28 cellular contexts compared by ENCODE assay signal in the genomic region with DNA sequence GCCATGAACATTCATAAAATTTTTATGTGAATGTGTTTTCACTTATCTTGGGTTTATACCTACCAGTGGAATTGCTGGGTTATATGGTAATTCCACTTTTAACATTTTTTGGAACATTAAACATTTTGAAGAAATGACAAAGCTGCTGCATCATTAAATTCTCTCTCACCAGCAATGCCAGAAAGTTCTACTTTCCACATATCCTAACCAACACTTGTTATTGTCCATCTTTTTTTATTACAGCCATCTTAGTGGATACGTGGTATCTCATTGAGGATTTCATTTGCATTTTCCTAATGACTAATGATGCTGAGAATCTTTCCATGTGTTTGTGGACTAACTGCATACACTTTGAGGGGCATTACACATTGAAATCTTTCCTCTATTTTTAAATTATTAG.
"Had no signal": no experiment of that assay in that cellular context is flagged by ENCODE, and none has a peak within 500 bp of the region (broad histone marks: within the 10 kb centered on the region; RNA-seq: fewer than 3 reads in every experiment).

No MANE protein-coding gene starts in this region.

- DNase-seq: stimulated activated CD4-positive, alpha-beta T cell treated with anti-CD3 and anti-CD28 coated beads, Interleukin-2, amount 100 ng/mL, for 24 hours; stimulated activated CD4-positive, alpha-beta T cell treated with anti-CD3 and anti-CD28 coated beads, Interleukin-2, amount 100 ng/mL, for 48 hours; stimulated activated CD4-positive, alpha-beta T cell treated with anti-CD3 and anti-CD28 coated beads, Interleukin-4, amount 100 ng/mL, for 1 hour; stimulated activated CD4-positive, alpha-beta T cell treated with anti-CD3 and anti-CD28 coated beads, Interleukin-4, amount 100 ng/mL, for 24 hours; stimulated activated CD4-positive, alpha-beta T cell treated with anti-CD3 and anti-CD28 coated beads, Interleukin-4, amount 100 ng/mL, for 4 hours; stimulated activated CD8-positive, alpha-beta memory T cell treated with anti-CD3 and anti-CD28 coated beads, Interleukin-4, amount 100 ng/mL, for 48 hours; stimulated activated naive B cell treated with anti-CD40 and anti-IgM and Interleukin-4, amounts not matched to agents 10 μg/mL and 1 μg/mL and 100 μg/mL, for 72 hours; stimulated activated naive CD4-positive, alpha-beta T cell; stimulated activated naive CD4-positive, alpha-beta T cell treated with Interleukin-2 at 50 U/mL for 16 hours; stimulated activated naive CD8-positive, alpha-beta T cell treated with anti-CD3 and anti-CD28 coated beads, Interleukin-15, amount 100 ng/mL, for 72 hours; stimulated activated naive CD8-positive, alpha-beta T cell treated with anti-CD3 and anti-CD28 coated beads, Interleukin-15, Interleukin-2, amounts not matched to agents 100 U/mL and 50 U/mL, for 24 hours; stomach; substantia nigra; testis; thyroid gland; tibial artery; transverse colon; trophoblast cell; upper lobe of right lung; uterus had no signal

- H3K9me3 ChIP-seq: stomach, suprapubic skin, testis, thoracic aorta, thyroid gland, tibial artery, tibial nerve, transverse colon, upper lobe of right lung, uterus, vagina had no signal

- H3K36me3 Mint-ChIP-seq: type B pancreatic cell had no signal

- ATAC-seq: stimulated activated effector memory CD8-positive, alpha-beta T cell treated with anti-CD3 and anti-CD28 coated beads, Interleukin-12 subunit alpha, Interleukin-12 subunit beta, amount 100 ng/mL, for 72 hours; stimulated activated memory B cell treated with anti-CD40 and anti-IgM and Interleukin-4, amounts not matched to agents 10 μg/mL and 1 μg/mL and 100 μg/mL, for 72 hours; stimulated activated naive B cell treated with anti-CD40 and anti-IgM and Interleukin-4, amounts not matched to agents 10 μg/mL and 1 μg/mL and 100 μg/mL, for 72 hours; stimulated activated naive CD8-positive, alpha-beta T cell treated with anti-CD3 and anti-CD28 coated beads, Interleukin-15, amount 100 ng/mL, for 72 hours; stimulated activated naive CD8-positive, alpha-beta T cell treated with anti-CD3 and anti-CD28 coated beads, Interleukin-15, Interleukin-2, amounts not matched to agents 100 U/mL and 50 U/mL, for 24 hours; upper lobe of right lung had no signal

- H3K27ac ChIP-seq: stomach, suprapubic skin, testis, thoracic aorta, tibial artery, transverse colon, upper lobe of right lung, uterus, vagina had no signal

- H3K27ac Mint-ChIP-seq: stimulated activated effector memory CD8-positive, alpha-beta T cell treated with anti-CD3 and anti-CD28 coated beads, Interleukin-12 subunit alpha, Interleukin-12 subunit beta, amount 100 ng/mL, for 72 hours; stimulated activated memory B cell treated with anti-CD40 and anti-IgM and Interleukin-4, amounts not matched to agents 10 μg/mL and 1 μg/mL and 100 μg/mL, for 72 hours; stimulated activated naive B cell treated with anti-CD40 and anti-IgM and Interleukin-4, amounts not matched to agents 10 μg/mL and 1 μg/mL and 100 μg/mL, for 72 hours; stimulated activated naive CD8-positive, alpha-beta T cell treated with anti-CD3 and anti-CD28 coated beads, Interleukin-15, amount 100 ng/mL, for 72 hours; stimulated activated naive CD8-positive, alpha-beta T cell treated with anti-CD3 and anti-CD28 coated beads, Interleukin-15, Interleukin-2, amounts not matched to agents 100 ng/mL and 50 ng/mL, for 24 hours; type B pancreatic cell had no signal

- H3K27me3 Mint-ChIP-seq: stimulated activated memory B cell treated with anti-CD40 and anti-IgM and Interleukin-4, amounts not matched to agents 10 μg/mL and 1 μg/mL and 100 μg/mL, for 72 hours; stimulated activated naive B cell treated with anti-CD40 and anti-IgM and Interleukin-4, amounts not matched to agents 10 μg/mL and 1 μg/mL and 100 μg/mL, for 72 hours; stimulated activated naive CD8-positive, alpha-beta T cell treated with anti-CD3 and anti-CD28 coated beads, Interleukin-15, amount 100 ng/mL, for 72 hours; stimulated activated naive CD8-positive, alpha-beta T cell treated with anti-CD3 and anti-CD28 coated beads, Interleukin-15, Interleukin-2, amounts not matched to agents 100 ng/mL and 50 ng/mL, for 24 hours; type B pancreatic cell had no signal

- H3K27me3 ChIP-seq: stomach, suprapubic skin, testis, thyroid gland, tibial artery, tibial nerve, transverse colon, upper lobe of right lung, uterus, vagina had no signal

- H3K4me3 ChIP-seq: stomach, suprapubic skin, testis, thoracic aorta, thyroid gland, tibial artery, tibial nerve, transverse colon, upper lobe of right lung, uterus, vagina had no signal

- H3K4me3 Mint-ChIP-seq: stimulated activated effector memory CD8-positive, alpha-beta T cell treated with anti-CD3 and anti-CD28 coated beads, Interleukin-12 subunit alpha, Interleukin-12 subunit beta, amount 100 ng/mL, for 72 hours; stimulated activated memory B cell treated with anti-CD40 and anti-IgM and Interleukin-4, amounts not matched to agents 10 μg/mL and 1 μg/mL and 100 μg/mL, for 72 hours; stimulated activated naive B cell treated with anti-CD40 and anti-IgM and Interleukin-4, amounts not matched to agents 10 μg/mL and 1 μg/mL and 100 μg/mL, for 72 hours; stimulated activated naive CD8-positive, alpha-beta T cell treated with anti-CD3 and anti-CD28 coated beads, Interleukin-15, amount 100 ng/mL, for 72 hours; stimulated activated naive CD8-positive, alpha-beta T cell treated with anti-CD3 and anti-CD28 coated beads, Interleukin-15, Interleukin-2, amounts not matched to agents 100 ng/mL and 50 ng/mL, for 24 hours; type B pancreatic cell had no signal

- H3K4me1 ChIP-seq: testis, uterus had no signal

- H3K36me3 ChIP-seq: stomach, suprapubic skin, thoracic aorta, thyroid gland, tibial artery, tibial nerve, transverse colon, upper lobe of right lung, uterus, vagina had no signal
